Comparison of ENCODE assay signal across 1 cellular context in the genomic region with DNA sequence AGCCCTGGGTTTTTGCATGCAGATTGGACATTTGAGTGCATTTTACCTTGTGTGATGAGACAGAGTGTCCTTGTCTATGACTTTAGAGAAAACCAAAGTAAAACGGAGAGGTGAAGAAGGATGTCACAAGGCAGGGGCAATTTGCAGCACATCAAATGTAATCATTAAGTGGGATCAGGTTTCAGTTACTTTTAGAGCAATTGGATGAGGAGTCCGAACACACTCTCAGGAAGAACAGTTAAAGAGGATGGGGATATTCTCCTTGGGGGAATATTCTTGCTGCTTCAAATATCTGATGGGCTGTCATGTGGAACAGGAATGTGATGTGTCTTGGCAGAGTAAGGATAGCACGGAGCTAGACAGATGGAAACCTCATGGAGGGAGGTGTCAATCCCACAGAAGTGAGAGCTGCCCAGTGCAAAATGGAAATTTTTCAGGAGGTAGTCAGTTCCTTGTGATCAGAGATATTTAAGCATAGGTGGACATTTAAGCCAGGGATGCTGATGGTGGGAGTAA.
TF ChIP-seq lines count a peak whose summit lies in the region.

No MANE protein-coding gene starts in this region.

TF ChIP-seq in GM12878, 131 proteins besides CTCF, POLR2A, EP300 and RAD21:
- TF ChIP-seq TCF7 (IDR thresholded peaks at IDR 0.05; ENCODE audit: borderline replicate concordance) (no peak), IRF5 (IDR thresholded peaks at IDR 0.05; ENCODE audit: borderline replicate concordance) (no peak)
- TF ChIP-seq, protein P1, sequence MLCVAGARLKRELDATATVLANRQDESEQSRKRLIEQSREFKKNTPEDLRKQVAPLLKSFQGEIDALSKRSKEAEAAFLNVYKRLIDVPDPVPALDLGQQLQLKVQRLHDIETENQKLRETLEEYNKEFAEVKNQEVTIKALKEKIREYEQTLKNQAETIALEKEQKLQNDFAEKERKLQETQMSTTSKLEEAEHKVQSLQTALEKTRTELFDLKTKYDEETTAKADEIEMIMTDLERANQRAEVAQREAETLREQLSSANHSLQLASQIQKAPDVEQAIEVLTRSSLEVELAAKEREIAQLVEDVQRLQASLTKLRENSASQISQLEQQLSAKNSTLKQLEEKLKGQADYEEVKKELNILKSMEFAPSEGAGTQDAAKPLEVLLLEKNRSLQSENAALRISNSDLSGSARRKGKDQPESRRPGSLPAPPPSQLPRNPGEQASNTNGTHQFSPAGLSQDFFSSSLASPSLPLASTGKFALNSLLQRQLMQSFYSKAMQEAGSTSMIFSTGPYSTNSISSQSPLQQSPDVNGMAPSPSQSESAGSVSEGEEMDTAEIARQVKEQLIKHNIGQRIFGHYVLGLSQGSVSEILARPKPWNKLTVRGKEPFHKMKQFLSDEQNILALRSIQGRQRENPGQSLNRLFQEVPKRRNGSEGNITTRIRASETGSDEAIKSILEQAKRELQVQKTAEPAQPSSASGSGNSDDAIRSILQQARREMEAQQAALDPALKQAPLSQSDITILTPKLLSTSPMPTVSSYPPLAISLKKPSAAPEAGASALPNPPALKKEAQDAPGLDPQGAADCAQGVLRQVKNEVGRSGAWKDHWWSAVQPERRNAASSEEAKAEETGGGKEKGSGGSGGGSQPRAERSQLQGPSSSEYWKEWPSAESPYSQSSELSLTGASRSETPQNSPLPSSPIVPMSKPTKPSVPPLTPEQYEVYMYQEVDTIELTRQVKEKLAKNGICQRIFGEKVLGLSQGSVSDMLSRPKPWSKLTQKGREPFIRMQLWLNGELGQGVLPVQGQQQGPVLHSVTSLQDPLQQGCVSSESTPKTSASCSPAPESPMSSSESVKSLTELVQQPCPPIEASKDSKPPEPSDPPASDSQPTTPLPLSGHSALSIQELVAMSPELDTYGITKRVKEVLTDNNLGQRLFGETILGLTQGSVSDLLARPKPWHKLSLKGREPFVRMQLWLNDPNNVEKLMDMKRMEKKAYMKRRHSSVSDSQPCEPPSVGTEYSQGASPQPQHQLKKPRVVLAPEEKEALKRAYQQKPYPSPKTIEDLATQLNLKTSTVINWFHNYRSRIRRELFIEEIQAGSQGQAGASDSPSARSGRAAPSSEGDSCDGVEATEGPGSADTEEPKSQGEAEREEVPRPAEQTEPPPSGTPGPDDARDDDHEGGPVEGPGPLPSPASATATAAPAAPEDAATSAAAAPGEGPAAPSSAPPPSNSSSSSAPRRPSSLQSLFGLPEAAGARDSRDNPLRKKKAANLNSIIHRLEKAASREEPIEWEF (IDR thresholded peaks at IDR 0.05; ENCODE audit: insufficient replicate concordance, low read depth, low read length): no peak
